In the genomic region with DNA sequence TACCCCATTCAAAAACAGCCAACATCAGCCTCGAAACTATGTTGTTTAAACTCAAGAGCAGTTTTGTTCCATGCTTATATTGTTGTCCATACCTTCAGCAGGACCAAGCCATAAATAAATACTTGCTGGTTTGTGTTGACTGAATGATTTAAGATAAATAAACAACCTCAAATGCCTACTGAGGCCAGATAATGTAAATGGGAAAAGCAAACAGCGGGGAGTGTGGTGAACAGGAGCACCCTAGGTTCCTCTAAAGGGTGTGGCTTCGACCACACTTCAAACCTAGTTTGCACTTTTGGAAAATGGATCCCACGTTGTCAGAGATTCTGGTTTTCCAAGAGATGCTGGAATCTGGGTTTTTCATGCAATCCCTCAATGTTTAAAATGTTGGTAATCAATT, we compare ENCODE assay signal across 14 cellular contexts. TPM values are rescaled to one million over a fixed set of nuclear protein-coding genes. Genes with fewer than 3 reads are reported as not detected.
A peak's percentile ranks its signal among the peaks of the same experiment; 100 is the strongest.
DNase-seq lines count a peak whose midpoint lies in the region; ATAC-seq and TF ChIP-seq lines count a peak whose summit lies in the region.
"Had no signal": no experiment of that assay in that cellular context is flagged by ENCODE, and none has a peak within 500 bp of the region (broad histone marks: within the 10 kb centered on the region; RNA-seq: fewer than 3 reads in every experiment).

No MANE protein-coding gene starts in this region.

- TF ChIP-seq CTCF in sigmoid colon (IDR thresholded peaks at IDR 0.05), result no peak

- no peak for ATAC-seq in HG03521 (IDR thresholded peaks at IDR 0.05; ENCODE audit: unreplicated experiment)
- ATAC-seq: lower lobe of right lung had no signal

- H3K36me3 Mint-ChIP-seq in CD4-positive, alpha-beta memory T cell, result peaks cover under 1 to 22% of the 10 kb centered on the region in 2 donors
- peaks cover 26% of the 10 kb centered on the region for H3K36me3 Mint-ChIP-seq in activated T-helper 1 cell treated with anti-CD3 and anti-CD28 coated beads, Interleukin-12 subunit alpha, Interleukin-12 subunit beta, Interleukin-2, Interleukin-4 antibody, amounts not matched to agents 30 ng/mL and 10 ng/mL and 1 ng/mL, durations not matched to agents 14 hours and 24 hours and 36 hours (ENCODE audit: low read depth)

- no peak overlapping the region for H3K27ac ChIP-seq in CD4-positive, alpha-beta memory T cell (ENCODE audit: low read depth, low read length)
- H3K27ac ChIP-seq in mesendoderm (ENCODE audit: low read depth, low read length) (no peak overlapping the region), sigmoid colon (no peak overlapping the region)
- H3K27ac ChIP-seq: ovary had no signal

- H3K36me3 ChIP-seq in CD4-positive, alpha-beta memory T cell (ENCODE audit: insufficient read depth, low read length), result no peaks in the 10 kb centered on the region
- H3K36me3 ChIP-seq in H7 (replicated peaks; ENCODE audit: control insufficient read depth, insufficient read depth, low read length) (peaks cover 10% of the 10 kb centered on the region), mesendoderm (ENCODE audit: control insufficient read depth, insufficient read depth, low read length) (no peaks in the 10 kb centered on the region), sigmoid colon (no peaks in the 10 kb centered on the region)
- H3K36me3 ChIP-seq: lower lobe of right lung, ovary had no signal

- no peak for TF ChIP-seq EP300 in sigmoid colon (IDR thresholded peaks at IDR 0.05)

- TF ChIP-seq POLR2A in sigmoid colon (IDR thresholded peaks at IDR 0.05), result no peak

- H3K27me3 Mint-ChIP-seq in CD4-positive, alpha-beta memory T cell, result no peaks in the 10 kb centered on the region
- no peaks in the 10 kb centered on the region for H3K27me3 Mint-ChIP-seq in activated T-helper 1 cell treated with anti-CD3 and anti-CD28 coated beads, Interleukin-12 subunit alpha, Interleukin-12 subunit beta, Interleukin-2, Interleukin-4 antibody, amounts not matched to agents 30 ng/mL and 10 ng/mL and 1 ng/mL, durations not matched to agents 14 hours and 24 hours and 36 hours (ENCODE audit: insufficient read depth)
- H3K27me3 Mint-ChIP-seq: activated naive CD4-positive, alpha-beta T cell treated with anti-CD3 and anti-CD28 coated beads, Interleukin-2, amount 10 ng/mL, durations not matched to agents 7 days and 5 days had no signal

- H3K27ac Mint-ChIP-seq in CD4-positive, alpha-beta memory T cell, result peak overlapping the region in 4 of 7 donors; percentile 14 to 89 (median 42)
- H3K27ac Mint-ChIP-seq in activated T-helper 1 cell treated with anti-CD3 and anti-CD28 coated beads, Interleukin-12 subunit alpha, Interleukin-12 subunit beta, Interleukin-2, Interleukin-4 antibody, amounts not matched to agents 30 ng/mL and 10 ng/mL and 1 ng/mL, durations not matched to agents 14 hours and 24 hours and 36 hours, result no peak overlapping the region

- H3K4me1 ChIP-seq in CD4-positive, alpha-beta memory T cell (ENCODE audit: insufficient read depth, low read length), result peaks cover 29% of the 10 kb centered on the region
- H3K4me1 ChIP-seq in mesendoderm (ENCODE audit: control insufficient read depth, low read depth, low read length), result peaks cover 7% of the 10 kb centered on the region
- H3K4me1 ChIP-seq in sigmoid colon, result peaks cover 0 to 21% (median 14%) of the 10 kb centered on the region in 4 donors

- H2BK120ac ChIP-seq in mesendoderm (ENCODE audit: low read depth, low read length), result no peak overlapping the region

- no peak for DNase-seq in CD4-positive, alpha-beta memory T cell
- no peak for DNase-seq in H7
- DNase-seq in activated T-helper 1 cell treated with anti-CD3 and anti-CD28 coated beads, Interleukin-12 subunit alpha, Interleukin-12 subunit beta, Interleukin-2, Interleukin-4 antibody, amounts not matched to agents 30 ng/mL and 10 ng/mL and 1 ng/mL, durations not matched to agents 14 hours and 24 hours and 36 hours (ENCODE audit: low spot score), result no peak
- no peak for DNase-seq in mesendoderm
- no peak for DNase-seq in sigmoid colon
- DNase-seq in NCI-H526 (lab: John Stamatoyannopoulos, UW), result no peak
- DNase-seq: activated CD4-positive, alpha-beta T cell treated with anti-CD3 and anti-CD28 coated beads for 48 hours; activated naive CD4-positive, alpha-beta T cell treated with anti-CD3 and anti-CD28 coated beads, Interleukin-2, amount 10 ng/mL, durations not matched to agents 7 days and 5 days; central memory CD4-positive, alpha-beta T cell; head of caudate nucleus; lower lobe of right lung; NCI-H2107; ovary had no signal

- CTCF ChIA-PET in CD4-positive, alpha-beta memory T cell (lab: Charles Lee; ENCODE audit: partially characterized antibody), result no interaction called here

- no CpG with 5 or more reads among the region's 4 CpGs for WGBS in mesendoderm (ENCODE audit: extremely low coverage, insufficient coverage, low lambda C conversion rate)
- WGBS in sigmoid colon, 2 donors, result 77 to 91% methylated on average over 4 of the region's 4 CpGs

- peak overlapping the region; percentile 74 for H2AK5ac ChIP-seq in mesendoderm (ENCODE audit: low read length)

- intact Hi-C loops in CD4-positive, alpha-beta memory T cell (cut with micrococcal nuclease), result no loop called here
- intact Hi-C loops in activated T-helper 1 cell treated with anti-CD3 and anti-CD28 coated beads, Interleukin-12 subunit alpha, Interleukin-12 subunit beta, Interleukin-2, Interleukin-4 antibody, amounts not matched to agents 30 ng/mL and 10 ng/mL and 1 ng/mL, durations not matched to agents 14 hours and 24 hours and 36 hours (cut with micrococcal nuclease), result loop anchor here (2.0 kb wide), 2 partner anchors 15 to 539 kb away; a partner anchor contains a TSS
- intact Hi-C loops in sigmoid colon (cut with DNase I), result no loop called here

- H4K8ac ChIP-seq in mesendoderm (ENCODE audit: low read depth, low read length), result no peak overlapping the region

- H3K79me1 ChIP-seq in mesendoderm (ENCODE audit: low read length), result peaks cover 1% of the 10 kb centered on the region

- no peak overlapping the region for H4K5ac ChIP-seq in mesendoderm (ENCODE audit: low read length)

- no peak overlapping the region for H3K23ac ChIP-seq in mesendoderm (ENCODE audit: low read length)

- H3K79me2 ChIP-seq in mesendoderm (ENCODE audit: control insufficient read depth, insufficient read depth, low read length), result peaks cover 23% of the 10 kb centered on the region

- H3K4me3 Mint-ChIP-seq in CD4-positive, alpha-beta memory T cell, result peak overlapping the region in 3 of 8 donors; percentile 27 to 99 (median 94)
- H3K4me3 Mint-ChIP-seq in activated T-helper 1 cell treated with anti-CD3 and anti-CD28 coated beads, Interleukin-12 subunit alpha, Interleukin-12 subunit beta, Interleukin-2, Interleukin-4 antibody, amounts not matched to agents 30 ng/mL and 10 ng/mL and 1 ng/mL, durations not matched to agents 14 hours and 24 hours and 36 hours, result peak overlapping the region; percentile 97

- H2BK15ac ChIP-seq in mesendoderm (replicated peaks; ENCODE audit: low read depth), result no peak overlapping the region

- H3K4me2 ChIP-seq in mesendoderm (ENCODE audit: low read length), result peak overlapping the region; percentile 25

- no peaks in the 10 kb centered on the region for H3K27me3 ChIP-seq in CD4-positive, alpha-beta memory T cell (ENCODE audit: insufficient read depth, low read length)
- no peaks in the 10 kb centered on the region for H3K27me3 ChIP-seq in H7 (ENCODE audit: control insufficient read depth, insufficient read depth, low read length)
- H3K27me3 ChIP-seq in mesendoderm (ENCODE audit: insufficient read depth, low read length, poor library complexity), result no peaks in the 10 kb centered on the region
- peaks cover 0 to 50% (median 3%) of the 10 kb centered on the region in 3 donors for H3K27me3 ChIP-seq in sigmoid colon
- H3K27me3 ChIP-seq: ovary had no signal

- peak overlapping the region; percentile 49 for H3K56ac ChIP-seq in mesendoderm (ENCODE audit: low read length)

- H3K9me3 ChIP-seq in CD4-positive, alpha-beta memory T cell (ENCODE audit: control insufficient read depth in 1 of 2, low read length in 2 of 2), result no peaks in the 10 kb centered on the region
- no peaks in the 10 kb centered on the region for H3K9me3 ChIP-seq in sigmoid colon
- H3K9me3 ChIP-seq: lower lobe of right lung, ovary had no signal

- H3K9me3 Mint-ChIP-seq in CD4-positive, alpha-beta memory T cell, result no peaks in the 10 kb centered on the region
- H3K9me3 Mint-ChIP-seq in activated T-helper 1 cell treated with anti-CD3 and anti-CD28 coated beads, Interleukin-12 subunit alpha, Interleukin-12 subunit beta, Interleukin-2, Interleukin-4 antibody, amounts not matched to agents 30 ng/mL and 10 ng/mL and 1 ng/mL, durations not matched to agents 14 hours and 24 hours and 36 hours, result no peaks in the 10 kb centered on the region
- H3K9me3 Mint-ChIP-seq: activated naive CD4-positive, alpha-beta T cell treated with anti-CD3 and anti-CD28 coated beads, Interleukin-2, amount 10 ng/mL, durations not matched to agents 7 days and 5 days had no signal

- no peak overlapping the region for H3K4me3 ChIP-seq in CD4-positive, alpha-beta memory T cell (ENCODE audit: low read length in 2 of 2)
- H3K4me3 ChIP-seq in H7 (ENCODE audit: insufficient read depth, low read depth, low read length) (peak overlapping the region; percentile 49; the same call in 1 of the 2 replicates), mesendoderm (ENCODE audit: low read length) (no peak overlapping the region), sigmoid colon (no peak overlapping the region)
- H3K4me3 ChIP-seq: ovary had no signal

- H3K4ac ChIP-seq in mesendoderm (ENCODE audit: low read depth, low read length), result no peak overlapping the region

- peak overlapping the region; percentile 72 for H3K9ac ChIP-seq in mesendoderm (ENCODE audit: low read length)

- peak overlapping the region; percentile 18 for H3K18ac ChIP-seq in mesendoderm (ENCODE audit: low read length)

- POLR2A ChIA-PET in CD4-positive, alpha-beta memory T cell (lab: Charles Lee; ENCODE audit: partially characterized antibody), result interaction anchor here (1.5 kb wide), 1 partner anchor 13 kb away, joined by 5 read pairs; no protein-coding TSS in a partner anchor

- H3K4me1 Mint-ChIP-seq in CD4-positive, alpha-beta memory T cell, result peaks cover 20 to 35% (median 26%) of the 10 kb centered on the region in 4 donors
- peaks cover 31% of the 10 kb centered on the region for H3K4me1 Mint-ChIP-seq in activated T-helper 1 cell treated with anti-CD3 and anti-CD28 coated beads, Interleukin-12 subunit alpha, Interleukin-12 subunit beta, Interleukin-2, Interleukin-4 antibody, amounts not matched to agents 30 ng/mL and 10 ng/mL and 1 ng/mL, durations not matched to agents 14 hours and 24 hours and 36 hours (ENCODE audit: low read depth)

- no peak overlapping the region for H2BK5ac ChIP-seq in mesendoderm (ENCODE audit: low read length)

RNA-seq across cellular contexts. Expression of a gene that starts 1.7 kb away (rescaled TPM):
- 1 to 10 TPM; 8.8 to 9.3 TPM for total RNA-seq in CD4-positive, alpha-beta memory T cell
- polyA plus RNA-seq in CD4-positive, alpha-beta memory T cell, result 10 to 100 TPM in 1 of 2 donors, 1 to 10 TPM in 1; 6.7 to 39.6 TPM
- total RNA-seq in H7 (2014; rRNA removed; shearing (Covaris generic)), result 131 and 207 TPM in 2 replicates
- total RNA-seq in activated T-helper 1 cell treated with anti-CD3 and anti-CD28 coated beads, Interleukin-12 subunit alpha, Interleukin-12 subunit beta, Interleukin-2, Interleukin-4 antibody, amounts not matched to agents 30 ng/mL and 10 ng/mL and 1 ng/mL, durations not matched to agents 14 hours and 24 hours and 36 hours, result 57.2 and 59.5 TPM in 2 replicates
- polyA plus RNA-seq in mesendoderm (2013, experiment 1 of 2), result 64.9 TPM
- polyA plus RNA-seq in mesendoderm (2013, experiment 2 of 2), result 64.6 TPM
- total RNA-seq in sigmoid colon, result 1 to 10 TPM in 2 of 4 donors, under 1 TPM in 1, not detected in 1; 0.99 to 9.5 (median 1.1) TPM
- polyA plus RNA-seq in sigmoid colon, result 1 to 10 TPM; 1.8 to 8.8 (median 6.9) TPM
